In genomic region chr17:44001461-44001920, GRCh38 we compare ENCODE assay signal across 1 cellular context.
TF ChIP-seq lines count a peak whose summit lies in the region.

No MANE protein-coding gene starts in this region.

TF ChIP-seq in endothelial cell of umbilical vein, 7 proteins besides CTCF, POLR2A, EP300 and RAD21:
- no peak for TF ChIP-seq POLR2AphosphoS5 (IDR thresholded peaks at IDR 0.05; ENCODE audit: insufficient read depth, low read depth, low read length)
- TF ChIP-seq GATA2 (IDR thresholded peaks at IDR 0.05; ENCODE audit: insufficient read depth, insufficient read length, low read depth, low read length), result no peak
- TF ChIP-seq MYC (IDR thresholded peaks at IDR 0.05; ENCODE audit: low read depth, low read length), result no peak
- no peak for TF ChIP-seq EZH2 (IDR thresholded peaks at IDR 0.05; ENCODE audit: borderline replicate concordance, low read depth, low read length, severe bottlenecking)
- TF ChIP-seq JUN (IDR thresholded peaks at IDR 0.05; ENCODE audit: borderline replicate concordance, insufficient read depth, insufficient read length, low read depth), result no peak
- no peak for TF ChIP-seq MAX (IDR thresholded peaks at IDR 0.05; ENCODE audit: insufficient read depth, insufficient read length)
- no peak for TF ChIP-seq FOS (IDR thresholded peaks at IDR 0.05; ENCODE audit: borderline replicate concordance, insufficient read depth, low read length)
TF ChIP-seq in endothelial cell of umbilical vein: peak in this region for 0.
